Comparison of ENCODE assay signal across 2 cellular contexts in genomic region chr5:123518111-123518510, GRCh38.
TF ChIP-seq lines count a peak whose summit lies in the region.

No MANE protein-coding gene starts in this region.

TF ChIP-seq in IMR-90, 13 proteins besides CTCF, POLR2A, EP300 and RAD21:
- no peak for TF ChIP-seq RCOR1 (IDR thresholded peaks at IDR 0.05; ENCODE audit: insufficient replicate concordance, low read length)
- TF ChIP-seq USF2 (IDR thresholded peaks at IDR 0.05; ENCODE audit: low read depth, low read length) = no peak

TF ChIP-seq in K562, 482 proteins besides CTCF, POLR2A, EP300 and RAD21:
- no peak for TF ChIP-seq FOXA3 (CRISPR knock-in tag; conservative IDR thresholded peaks at IDR 0.05 in 1 of 2, IDR thresholded peaks at IDR 0.05 in 1 of 2)
